28 cellular contexts compared by ENCODE assay signal in genomic region chrX:115989686-115990085, GRCh38.
DNase-seq lines count a peak whose midpoint lies in the region; ATAC-seq, FAIRE-seq and TF ChIP-seq lines count a peak whose summit lies in the region.
"Had no signal": no experiment of that assay in that cellular context is flagged by ENCODE, and none has a peak within 500 bp of the region (broad histone marks: within the 10 kb centered on the region; RNA-seq: fewer than 3 reads in every experiment).

No MANE protein-coding gene starts in this region.

- peaks cover 18% of the 10 kb centered on the region for H3K9me3 Mint-ChIP-seq in WTC11

- intact Hi-C loops in left lung (cut with DNase I): no loop called here
- intact Hi-C loops in pancreas (cut with DNase I): no loop called here
- intact Hi-C loops in uterus (cut with DNase I; ENCODE audit: low total_unique reads): no loop called here

- H3K4me3 ChIP-seq in left lung (no peak overlapping the region), pancreas (no peak overlapping the region), uterus (no peak overlapping the region)
- H3K4me3 ChIP-seq: BLaER1, GM12878 had no signal

- H3K4me3 Mint-ChIP-seq in WTC11: no peak overlapping the region
- H3K4me3 Mint-ChIP-seq: CD14-positive monocyte; CD4-positive, alpha-beta memory T cell; CD4-positive, CD25-positive, alpha-beta regulatory T cell; CD8-positive, alpha-beta memory T cell had no signal

- DNase-seq in frontal cortex (ENCODE audit: low spot score in 2 of 2) (no peak), left lung (no peak), pancreas (no peak), WTC11 (ENCODE audit: low spot score) (no peak), GM19238 (ENCODE audit: insufficient read length, low spot score) (no peak), urothelium cell line (ENCODE audit: low spot score) (no peak), uterus (no peak)
- DNase-seq: 8988T; ACHN; BE2C; C1 segment of cervical spinal cord; CD4-positive, alpha-beta memory T cell; CD4-positive, CD25-positive, alpha-beta regulatory T cell; CD8-positive, alpha-beta memory T cell; COR-L47; DMS 273 treated with DMSO at 0.1 percent for 48 hours; DMS153; DMS53; DMS79; DND-41; EL; GDM1 had no signal

- POLR2A ChIA-PET in WTC11 (lab: Charles Lee): no interaction called here

- H3K27ac ChIP-seq in left lung (no peak overlapping the region), pancreas (no peak overlapping the region), uterus (no peak overlapping the region)
- H3K27ac ChIP-seq: BLaER1 had no signal

- TF ChIP-seq POLR2A in uterus (IDR thresholded peaks at IDR 0.05): no peak

- H3K4me1 ChIP-seq in left lung (no peaks in the 10 kb centered on the region), pancreas (no peaks in the 10 kb centered on the region), uterus (no peaks in the 10 kb centered on the region)
- H3K4me1 ChIP-seq: BE2C, BLaER1 had no signal

- WGBS in pancreas, 2 donors: 5 to 13% methylated on average over 1 of the region's 1 CpG

- no peaks in the 10 kb centered on the region for H3K36me3 Mint-ChIP-seq in WTC11
- H3K36me3 Mint-ChIP-seq: CD14-positive monocyte; CD4-positive, alpha-beta memory T cell; CD4-positive, CD25-positive, alpha-beta regulatory T cell; CD8-positive, alpha-beta memory T cell had no signal

- FAIRE-seq in frontal cortex (lab: Jason Lieb, UNC): peak; percentile 36
- FAIRE-seq in pancreas (lab: Jason Lieb, UNC): peak; percentile 65
- FAIRE-seq in urothelium cell line (lab: Jason Lieb, UNC): no peak
- FAIRE-seq: A204.1, GM12878, GM12892, GM18507 had no signal

- H3K9me3 ChIP-seq in left lung: no peaks in the 10 kb centered on the region
- H3K9me3 ChIP-seq in pancreas: no peaks in the 10 kb centered on the region
- H3K9me3 ChIP-seq in uterus: no peaks in the 10 kb centered on the region
- H3K9me3 ChIP-seq: BE2C had no signal

- H3K27me3 Mint-ChIP-seq in WTC11 (ENCODE audit: low read depth): peaks cover 16% of the 10 kb centered on the region
- H3K27me3 Mint-ChIP-seq: CD4-positive, alpha-beta memory T cell; CD4-positive, CD25-positive, alpha-beta regulatory T cell had no signal

- H3K4me1 Mint-ChIP-seq in WTC11: peaks cover 13% of the 10 kb centered on the region
- H3K4me1 Mint-ChIP-seq: CD14-positive monocyte; CD4-positive, alpha-beta memory T cell; CD4-positive, CD25-positive, alpha-beta regulatory T cell; CD8-positive, alpha-beta memory T cell had no signal

- H3K27ac Mint-ChIP-seq in WTC11: no peak overlapping the region
- H3K27ac Mint-ChIP-seq: CD14-positive monocyte; CD4-positive, alpha-beta memory T cell; CD4-positive, CD25-positive, alpha-beta regulatory T cell; CD8-positive, alpha-beta memory T cell had no signal

- H3K27me3 ChIP-seq in left lung (peaks cover 0 to 5% of the 10 kb centered on the region in 2 donors), pancreas (peaks cover 0 to 19% (median 8%) of the 10 kb centered on the region in 4 donors), uterus (no peaks in the 10 kb centered on the region)
- H3K27me3 ChIP-seq: BE2C had no signal

- no peak for TF ChIP-seq CTCF in left lung (IDR thresholded peaks at IDR 0.05)
- TF ChIP-seq CTCF in pancreas (IDR thresholded peaks at IDR 0.05): no peak
- TF ChIP-seq CTCF in WTC11 (IDR thresholded peaks at IDR 0.05): no peak
- TF ChIP-seq CTCF in uterus (IDR thresholded peaks at IDR 0.05): no peak

- H3K36me3 ChIP-seq in left lung (no peaks in the 10 kb centered on the region), pancreas (no peaks in the 10 kb centered on the region), uterus (no peaks in the 10 kb centered on the region)
- H3K36me3 ChIP-seq: BE2C, BLaER1 had no signal

- peak; percentile 22 for ATAC-seq in left lung
- no peak for ATAC-seq in pancreas
- ATAC-seq in WTC11: no peak
- ATAC-seq: GM12878 had no signal

- CTCF ChIA-PET in WTC11 (lab: Charles Lee): interaction anchor here (1.0 to 1.3 kb wide), 5 partner anchors 11 to 209 kb away, joined by 3 to 8 read pairs (median 3); no protein-coding TSS in a partner anchor

TF ChIP-seq in WTC11, 78 proteins besides CTCF, POLR2A, EP300 and RAD21 (continues in another document):
- no peak for TF ChIP-seq USF2 (CRISPR knock-in tag; IDR thresholded peaks at IDR 0.05)
- TF ChIP-seq JAZF1 (CRISPR knock-in tag; IDR thresholded peaks at IDR 0.05): no peak
- TF ChIP-seq ELF4 (CRISPR knock-in tag; IDR thresholded peaks at IDR 0.05; ENCODE audit: low read depth): no peak
- TF ChIP-seq ZNF396 (CRISPR knock-in tag; IDR thresholded peaks at IDR 0.05; ENCODE audit: borderline replicate concordance): no peak
- TF ChIP-seq HMGXB4 (CRISPR knock-in tag; IDR thresholded peaks at IDR 0.05): no peak
- TF ChIP-seq NFATC4 (CRISPR knock-in tag; IDR thresholded peaks at IDR 0.05): no peak
- TF ChIP-seq TP53 (CRISPR knock-in tag; IDR thresholded peaks at IDR 0.05): no peak
- TF ChIP-seq MXD4 (CRISPR knock-in tag; IDR thresholded peaks at IDR 0.05; ENCODE audit: borderline replicate concordance): no peak
- TF ChIP-seq PREB (CRISPR knock-in tag; IDR thresholded peaks at IDR 0.05; ENCODE audit: borderline replicate concordance): no peak
- TF ChIP-seq KAT7 (CRISPR knock-in tag; IDR thresholded peaks at IDR 0.05; ENCODE audit: borderline replicate concordance): no peak
- TF ChIP-seq E2F4 (CRISPR knock-in tag; IDR thresholded peaks at IDR 0.05; ENCODE audit: borderline replicate concordance, low read depth): no peak
- TF ChIP-seq ETV6 (CRISPR knock-in tag; IDR thresholded peaks at IDR 0.05): no peak
- no peak for TF ChIP-seq ESRRA (CRISPR knock-in tag; IDR thresholded peaks at IDR 0.05; ENCODE audit: borderline replicate concordance)
